Comparison of ENCODE assay signal across 9 cellular contexts in the genomic region with DNA sequence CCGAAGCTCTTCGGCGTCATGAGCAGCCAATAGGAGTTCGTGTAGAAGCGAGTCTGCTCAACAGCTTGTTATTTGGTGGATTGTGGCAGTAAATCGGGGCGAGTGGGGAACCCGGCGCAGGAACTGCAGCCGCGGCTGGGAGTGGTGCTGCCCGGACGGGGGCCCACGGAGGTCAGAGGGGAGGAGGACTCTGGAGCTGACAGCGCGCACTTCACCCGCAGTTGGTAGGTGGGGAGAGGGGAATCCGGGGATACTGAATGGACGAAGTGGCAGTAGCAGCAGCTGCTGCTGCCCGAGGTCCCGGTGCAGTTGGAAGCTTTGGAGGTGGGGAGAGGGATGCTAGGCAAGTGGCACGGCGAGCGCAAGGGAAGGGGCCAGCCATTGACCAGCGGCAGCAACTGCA. TPM values are rescaled to one million over a fixed set of nuclear protein-coding genes. Genes with fewer than 3 reads are reported as not detected.
A peak's percentile ranks its signal among the peaks of the same experiment; 100 is the strongest.
DNase-seq lines count a peak whose midpoint lies in the region; ATAC-seq, FAIRE-seq and TF ChIP-seq lines count a peak whose summit lies in the region.
"Had no signal": no experiment of that assay in that cellular context is flagged by ENCODE, and none has a peak within 500 bp of the region (broad histone marks: within the 10 kb centered on the region; RNA-seq: fewer than 3 reads in every experiment).

A gene with protein sequence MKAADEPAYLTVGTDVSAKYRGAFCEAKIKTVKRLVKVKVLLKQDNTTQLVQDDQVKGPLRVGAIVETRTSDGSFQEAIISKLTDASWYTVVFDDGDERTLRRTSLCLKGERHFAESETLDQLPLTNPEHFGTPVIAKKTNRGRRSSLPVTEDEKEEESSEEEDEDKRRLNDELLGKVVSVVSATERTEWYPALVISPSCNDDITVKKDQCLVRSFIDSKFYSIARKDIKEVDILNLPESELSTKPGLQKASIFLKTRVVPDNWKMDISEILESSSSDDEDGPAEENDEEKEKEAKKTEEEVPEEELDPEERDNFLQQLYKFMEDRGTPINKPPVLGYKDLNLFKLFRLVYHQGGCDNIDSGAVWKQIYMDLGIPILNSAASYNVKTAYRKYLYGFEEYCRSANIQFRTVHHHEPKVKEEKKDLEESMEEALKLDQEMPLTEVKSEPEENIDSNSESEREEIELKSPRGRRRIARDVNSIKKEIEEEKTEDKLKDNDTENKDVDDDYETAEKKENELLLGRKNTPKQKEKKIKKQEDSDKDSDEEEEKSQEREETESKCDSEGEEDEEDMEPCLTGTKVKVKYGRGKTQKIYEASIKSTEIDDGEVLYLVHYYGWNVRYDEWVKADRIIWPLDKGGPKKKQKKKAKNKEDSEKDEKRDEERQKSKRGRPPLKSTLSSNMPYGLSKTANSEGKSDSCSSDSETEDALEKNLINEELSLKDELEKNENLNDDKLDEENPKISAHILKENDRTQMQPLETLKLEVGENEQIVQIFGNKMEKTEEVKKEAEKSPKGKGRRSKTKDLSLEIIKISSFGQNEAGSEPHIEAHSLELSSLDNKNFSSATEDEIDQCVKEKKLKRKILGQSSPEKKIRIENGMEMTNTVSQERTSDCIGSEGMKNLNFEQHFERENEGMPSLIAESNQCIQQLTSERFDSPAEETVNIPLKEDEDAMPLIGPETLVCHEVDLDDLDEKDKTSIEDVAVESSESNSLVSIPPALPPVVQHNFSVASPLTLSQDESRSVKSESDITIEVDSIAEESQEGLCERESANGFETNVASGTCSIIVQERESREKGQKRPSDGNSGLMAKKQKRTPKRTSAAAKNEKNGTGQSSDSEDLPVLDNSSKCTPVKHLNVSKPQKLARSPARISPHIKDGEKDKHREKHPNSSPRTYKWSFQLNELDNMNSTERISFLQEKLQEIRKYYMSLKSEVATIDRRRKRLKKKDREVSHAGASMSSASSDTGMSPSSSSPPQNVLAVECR (plus strand): TSS at position 79 of the 403 bp plus-strand sequence. CDS start 1,300 bp downstream, outside the sequence.

- H3K4me1 ChIP-seq in esophagus muscularis mucosa (peaks cover 33 to 54% (median 49%) of the 10 kb centered on the region in 4 donors), neuron (ENCODE audit: insufficient read depth, low read length) (peaks cover 19% of the 10 kb centered on the region), tibial nerve (peaks cover 0 to 61% (median 16%) of the 10 kb centered on the region in 4 donors)

- peaks cover 38% of the 10 kb centered on the region for H3K36me3 Mint-ChIP-seq in activated CD8-positive, alpha-beta memory T cell treated with anti-CD3 and anti-CD28 coated beads, Interleukin-2, amount 10 ng/mL, durations not matched to agents 7 days and 5 days

- H3K4me3 Mint-ChIP-seq in activated CD8-positive, alpha-beta memory T cell treated with anti-CD3 and anti-CD28 coated beads, Interleukin-2, amount 10 ng/mL, durations not matched to agents 7 days and 5 days, result peak within 1 kb of the TSS; percentile 95

- no peaks in the 10 kb centered on the region for H3K27me3 ChIP-seq in HL-60 (ENCODE audit: insufficient read depth, poor library complexity, severe bottlenecking)
- no peaks in the 10 kb centered on the region for H3K27me3 ChIP-seq in esophagus muscularis mucosa
- no peaks in the 10 kb centered on the region for H3K27me3 ChIP-seq in neuron (ENCODE audit: insufficient read depth, low read length)
- no peaks in the 10 kb centered on the region for H3K27me3 ChIP-seq in tibial nerve

- H3K27ac ChIP-seq in HL-60 (replicated peaks), result peak within 1 kb of the TSS; percentile 97
- peak within 1 kb of the TSS; percentile 93 to 97 (median 94) for H3K27ac ChIP-seq in esophagus muscularis mucosa (replicated peaks in 1 of 4)
- H3K27ac ChIP-seq in tibial nerve, result peak within 1 kb of the TSS; percentile 89 to 98 (median 96)

- no peak for ATAC-seq in activated CD8-positive, alpha-beta memory T cell treated with anti-CD3 and anti-CD28 coated beads, Interleukin-2, amount 10 ng/mL, durations not matched to agents 7 days and 5 days

- no peaks in the 10 kb centered on the region for H3K9me3 ChIP-seq in esophagus muscularis mucosa
- no peaks in the 10 kb centered on the region for H3K9me3 ChIP-seq in neuron (ENCODE audit: low read length)
- no peaks in the 10 kb centered on the region for H3K9me3 ChIP-seq in tibial nerve

- no peaks in the 10 kb centered on the region for H3K9me3 Mint-ChIP-seq in activated CD8-positive, alpha-beta memory T cell treated with anti-CD3 and anti-CD28 coated beads, Interleukin-2, amount 10 ng/mL, durations not matched to agents 7 days and 5 days (ENCODE audit: low read depth)
- H3K9me3 Mint-ChIP-seq: effector memory CD8-positive, alpha-beta T cell had no signal

- DNase-seq in HL-60 (ENCODE audit: low read depth in 1 of 2, low spot score in 1 of 2), result no peak
- peak; percentile 94 for DNase-seq in activated CD8-positive, alpha-beta memory T cell treated with anti-CD3 and anti-CD28 coated beads, Interleukin-2, amount 10 ng/mL, durations not matched to agents 7 days and 5 days
- peak; percentile 98 for DNase-seq in esophagus muscularis mucosa (ENCODE audit: extremely low spot score)
- DNase-seq in tibial nerve (ENCODE audit: low spot score in 2 of 2), result peak; percentile 74 to 92
- DNase-seq in GM19240 (ENCODE audit: insufficient read length, low spot score), result no peak
- no peak for DNase-seq in urothelium cell line (ENCODE audit: low spot score)
- DNase-seq in NCI-H2081 treated with DMSO at 0.1 percent for 48 hours (lab: John Stamatoyannopoulos, UW), result no peak

- WGBS in esophagus muscularis mucosa, result under 1% methylated on average over 25 of the region's 25 CpGs
- 0 to 2% methylated on average over 25 of the region's 25 CpGs for WGBS in tibial nerve, 2 donors

- peak within 1 kb of the TSS; percentile 41 for H2AFZ ChIP-seq in neuron (ENCODE audit: low read depth, low read length)

- intact Hi-C loops in esophagus muscularis mucosa (cut with DNase I), result loop anchor here (5.0 kb wide), 2 partner anchors 56 to 1184 kb away; a partner anchor contains a TSS

- H3K4me1 Mint-ChIP-seq in activated CD8-positive, alpha-beta memory T cell treated with anti-CD3 and anti-CD28 coated beads, Interleukin-2, amount 10 ng/mL, durations not matched to agents 7 days and 5 days, result peaks cover 44% of the 10 kb centered on the region

- CTCF ChIA-PET in activated CD8-positive, alpha-beta memory T cell treated with anti-CD3 and anti-CD28 coated beads, Interleukin-2, amount 10 ng/mL, durations not matched to agents 7 days and 5 days (lab: Charles Lee), result interaction anchor here (0.7 to 2.1 kb wide), 10 partner anchors 9 to 129 kb away, joined by 3 to 11 read pairs (median 4); a partner anchor contains a TSS

- peak within 1 kb of the TSS; percentile 85 for H3K27ac Mint-ChIP-seq in activated CD8-positive, alpha-beta memory T cell treated with anti-CD3 and anti-CD28 coated beads, Interleukin-2, amount 10 ng/mL, durations not matched to agents 7 days and 5 days

- TF ChIP-seq CTCF in HL-60 (IDR thresholded peaks at IDR 0.05; ENCODE audit: insufficient read depth, low read length) (no peak), esophagus muscularis mucosa (IDR thresholded peaks at IDR 0.05) (no peak), tibial nerve (IDR thresholded peaks at IDR 0.05) (peak in 2 of 5 experiments; percentile 50 to 58)

- no peak for TF ChIP-seq EP300 in esophagus muscularis mucosa (IDR thresholded peaks at IDR 0.05)
- TF ChIP-seq EP300 in tibial nerve (IDR thresholded peaks at IDR 0.05), result peak in 1 of 2 donors; percentile 90

- H3K27me3 Mint-ChIP-seq in activated CD8-positive, alpha-beta memory T cell treated with anti-CD3 and anti-CD28 coated beads, Interleukin-2, amount 10 ng/mL, durations not matched to agents 7 days and 5 days, result no peaks in the 10 kb centered on the region
- H3K27me3 Mint-ChIP-seq: effector memory CD8-positive, alpha-beta T cell had no signal

- H3K4me3 ChIP-seq in HL-60 (replicated peaks; ENCODE audit: insufficient read depth, low read length), result peak within 1 kb of the TSS; percentile 98
- peak within 1 kb of the TSS; percentile 66 to 96 (median 92) for H3K4me3 ChIP-seq in esophagus muscularis mucosa
- peak within 1 kb of the TSS; percentile 85 for H3K4me3 ChIP-seq in neuron (ENCODE audit: low read length)
- peak within 1 kb of the TSS; percentile 87 to 97 (median 90) for H3K4me3 ChIP-seq in tibial nerve

- no peak for FAIRE-seq in urothelium cell line (lab: Jason Lieb, UNC)

- H3K36me3 ChIP-seq in esophagus muscularis mucosa (peaks cover 13 to 39% (median 35%) of the 10 kb centered on the region in 4 donors), neuron (ENCODE audit: insufficient read depth, low read length) (peaks cover 31% of the 10 kb centered on the region), tibial nerve (peaks cover 0 to 30% (median 0%) of the 10 kb centered on the region in 3 donors)

- peak; percentile 83 for TF ChIP-seq POLR2A in esophagus muscularis mucosa (IDR thresholded peaks at IDR 0.05; ENCODE audit: low read depth)
- TF ChIP-seq POLR2A in tibial nerve (IDR thresholded peaks at IDR 0.05), result peak; percentile 91 to 94

RNA-seq across cellular contexts. Expression of the gene that starts here (rescaled TPM):
- 10 to 100 TPM; 32.2 to 35.8 TPM for total RNA-seq in activated CD8-positive, alpha-beta memory T cell treated with anti-CD3 and anti-CD28 coated beads, Interleukin-2, amount 10 ng/mL, durations not matched to agents 7 days and 5 days
- total RNA-seq in esophagus muscularis mucosa (10 to 100 TPM; 15.9 to 22.0 (median 17.7) TPM), tibial nerve (10 to 100 TPM; 20.4 to 45.7 (median 31.3) TPM)

Comparison
In these comparisons a context has a peak if more than half of its experiments do, and no peak if none do; other contexts are left out.
1. DNase-seq: peak in activated CD8-positive, alpha-beta memory T cell treated with anti-CD3 and anti-CD28 coated beads, Interleukin-2, amount 10 ng/mL, durations not matched to agents 7 days and 5 days (single experiment), esophagus muscularis mucosa (single experiment) and tibial nerve (2 of 2); none in HL-60 (0 of 2), GM19240 (single experiment), urothelium cell line (single experiment) and NCI-H2081 treated with DMSO at 0.1 percent for 48 hours (single experiment).
2. Peak in every context shown above with its lines, with median percentiles within 50 percentile points of each other: H3K27ac ChIP-seq and H3K4me3 ChIP-seq.